2 cellular contexts compared by ENCODE assay signal in genomic region chr11:10807629-10808552, GRCh38.
A peak's percentile ranks its signal among the peaks of the same experiment; 100 is the strongest.
TF ChIP-seq lines count a peak whose summit lies in the region.

No MANE protein-coding gene starts in this region.

TF ChIP-seq in A549, 52 proteins besides CTCF, POLR2A, EP300 and RAD21:
- 0 out of 2 replicates have a peak, but pooled peaks have one; percentile 14 for TF ChIP-seq PBX3 (IDR thresholded peaks at IDR 0.05)
- peak; percentile 90 for TF ChIP-seq KDM5A (IDR thresholded peaks at IDR 0.05)
- TF ChIP-seq MAX (IDR thresholded peaks at IDR 0.05), result peak; percentile 38; the same call in 1 of the 2 replicates
- no peak for TF ChIP-seq ZSCAN20 (CRISPR knock-in tag; IDR thresholded peaks at IDR 0.05)

TF ChIP-seq in K562, 482 proteins besides CTCF, POLR2A, EP300 and RAD21 (continues in another document):
- TF ChIP-seq EZH2 (IDR thresholded peaks at IDR 0.05; ENCODE audit: borderline replicate concordance, low read depth, low read length), result no peak
- TF ChIP-seq C11orf30 (IDR thresholded peaks at IDR 0.05; ENCODE audit: low read depth), result no peak
- no peak for TF ChIP-seq EHMT2 (IDR thresholded peaks at IDR 0.05)
- TF ChIP-seq FOXP4 (CRISPR knock-in tag; IDR thresholded peaks at IDR 0.05; ENCODE audit: borderline replicate concordance), result 0 out of 2 replicates have a peak, but pooled peaks have one; percentile 4
- TF ChIP-seq E2F8 (IDR thresholded peaks at IDR 0.05; ENCODE audit: low read depth, partially characterized antibody), result no peak
- no peak for TF ChIP-seq ZNF655 (CRISPR knock-in tag; IDR thresholded peaks at IDR 0.05)
- TF ChIP-seq KDM5B (IDR thresholded peaks at IDR 0.05; ENCODE audit: insufficient replicate concordance, low read depth, low read length), result no peak
- TF ChIP-seq HBP1 (CRISPR knock-in tag; IDR thresholded peaks at IDR 0.05), result 0 out of 2 replicates have a peak, but pooled peaks have one; percentile 27
- TF ChIP-seq CHD2 (IDR thresholded peaks at IDR 0.05; ENCODE audit: low read depth, low read length), result peak; percentile 63; the same call in 1 of the 2 replicates
- peak; percentile 31 for TF ChIP-seq PRPF4 (IDR thresholded peaks at IDR 0.05; ENCODE audit: insufficient read depth, low read depth, low read length, poor library complexity, severe bottlenecking)
- TF ChIP-seq E4F1 (CRISPR knock-in tag; IDR thresholded peaks at IDR 0.05; ENCODE audit: borderline replicate concordance), result no peak
- no peak for TF ChIP-seq ZNF24 (IDR thresholded peaks at IDR 0.05)
- TF ChIP-seq FOS (IDR thresholded peaks at IDR 0.05; ENCODE audit: extremely low read depth, insufficient read length), result no peak
- no peak for TF ChIP-seq ARID1B (IDR thresholded peaks at IDR 0.05)
- no peak for TF ChIP-seq PBX2 (CRISPR knock-in tag; IDR thresholded peaks at IDR 0.05; ENCODE audit: low read depth)
- no peak for TF ChIP-seq PBX2 (tag; conservative IDR thresholded peaks at IDR 0.05; ENCODE audit: low read depth)
- TF ChIP-seq ZNF77 (CRISPR knock-in tag; IDR thresholded peaks at IDR 0.05), result no peak
- no peak for TF ChIP-seq CEBPZ (IDR thresholded peaks at IDR 0.05; ENCODE audit: borderline replicate concordance, low read depth, low read length)
- no peak for TF ChIP-seq SP2 (IDR thresholded peaks at IDR 0.05; ENCODE audit: extremely low read depth, low read depth, low read length, poor library complexity, severe bottlenecking)
- peak; percentile 56 for TF ChIP-seq ZBTB17 (CRISPR knock-in tag; IDR thresholded peaks at IDR 0.05)
- TF ChIP-seq ZNF324 (CRISPR knock-in tag; IDR thresholded peaks at IDR 0.05), result no peak
- TF ChIP-seq ZBTB5 (IDR thresholded peaks at IDR 0.05), result no peak
- no peak for TF ChIP-seq CEBPB (tag; IDR thresholded peaks at IDR 0.05)
- no peak for TF ChIP-seq SRSF9 (IDR thresholded peaks at IDR 0.05; ENCODE audit: borderline replicate concordance, low read depth, low read length)
- no peak for TF ChIP-seq SRSF1 (IDR thresholded peaks at IDR 0.05; ENCODE audit: low read depth, low read length)
- TF ChIP-seq MYC (IDR thresholded peaks at IDR 0.05; ENCODE audit: low read depth, low read length), result 0 out of 2 replicates have a peak, but pooled peaks have one; percentile 39
- TF ChIP-seq MYC (CRISPR knock-in tag; IDR thresholded peaks at IDR 0.05; ENCODE audit: borderline replicate concordance, low read depth), result no peak
- no peak for TF ChIP-seq ZFP91 (CRISPR knock-in tag; IDR thresholded peaks at IDR 0.05)
- no peak for TF ChIP-seq GABPB2 (CRISPR knock-in tag; conservative IDR thresholded peaks at IDR 0.05)
- no peak; the same call in 1 of the 2 replicates for TF ChIP-seq ZBTB1 (CRISPR knock-in tag; IDR thresholded peaks at IDR 0.05; ENCODE audit: borderline replicate concordance, low read depth)
- TF ChIP-seq PPARD (CRISPR knock-in tag; IDR thresholded peaks at IDR 0.05), result no peak
